1 cellular context compared by ENCODE assay signal in the genomic region with DNA sequence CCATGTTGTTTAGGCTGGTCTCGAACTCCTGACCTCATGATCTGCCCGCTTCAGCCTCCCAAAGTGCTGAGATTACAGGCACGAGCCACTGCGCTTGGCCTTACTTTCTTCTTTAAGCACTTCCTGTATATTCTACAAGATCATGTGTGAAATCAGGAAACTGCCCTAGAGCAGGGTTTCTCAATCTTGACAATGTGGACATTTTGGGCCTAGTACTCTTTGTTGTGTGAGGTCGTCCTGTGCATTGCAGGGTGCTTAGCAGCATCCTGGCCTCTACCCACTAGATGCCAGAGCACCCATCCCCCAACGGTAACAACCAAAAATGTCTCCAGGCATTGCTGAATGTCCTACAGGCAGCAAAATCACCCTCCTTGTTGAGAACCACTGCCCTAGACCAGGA.
TF ChIP-seq lines count a peak whose summit lies in the region.

No MANE protein-coding gene starts in this region.

TF ChIP-seq in HepG2, 621 proteins besides CTCF, POLR2A, EP300 and RAD21:
- no peak for TF ChIP-seq ZNF616 (CRISPR knock-in tag; IDR thresholded peaks at IDR 0.05; ENCODE audit: low read depth)
- no peak for TF ChIP-seq AGO2 (optimal IDR thresholded peaks at IDR 0.05; ENCODE audit: low read depth, low read length)
- TF ChIP-seq SMYD3 (CRISPR knock-in tag; IDR thresholded peaks at IDR 0.05): no peak
- TF ChIP-seq SP5 (CRISPR knock-in tag; IDR thresholded peaks at IDR 0.05; ENCODE audit: borderline replicate concordance, low read depth): no peak
- TF ChIP-seq, protein P1, sequence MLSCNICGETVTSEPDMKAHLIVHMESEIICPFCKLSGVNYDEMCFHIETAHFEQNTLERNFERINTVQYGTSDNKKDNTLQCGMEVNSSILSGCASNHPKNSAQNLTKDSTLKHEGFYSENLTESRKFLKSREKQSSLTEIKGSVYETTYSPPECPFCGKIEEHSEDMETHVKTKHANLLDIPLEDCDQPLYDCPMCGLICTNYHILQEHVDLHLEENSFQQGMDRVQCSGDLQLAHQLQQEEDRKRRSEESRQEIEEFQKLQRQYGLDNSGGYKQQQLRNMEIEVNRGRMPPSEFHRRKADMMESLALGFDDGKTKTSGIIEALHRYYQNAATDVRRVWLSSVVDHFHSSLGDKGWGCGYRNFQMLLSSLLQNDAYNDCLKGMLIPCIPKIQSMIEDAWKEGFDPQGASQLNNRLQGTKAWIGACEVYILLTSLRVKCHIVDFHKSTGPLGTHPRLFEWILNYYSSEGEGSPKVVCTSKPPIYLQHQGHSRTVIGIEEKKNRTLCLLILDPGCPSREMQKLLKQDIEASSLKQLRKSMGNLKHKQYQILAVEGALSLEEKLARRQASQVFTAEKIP (CRISPR knock-in tag; IDR thresholded peaks at IDR 0.05; ENCODE audit: borderline replicate concordance): no peak
- no peak for TF ChIP-seq WIZ (CRISPR knock-in tag; IDR thresholded peaks at IDR 0.05)
- TF ChIP-seq CHD2 (IDR thresholded peaks at IDR 0.05; ENCODE audit: low read depth, low read length): no peak
- TF ChIP-seq ZBTB3 (CRISPR knock-in tag; IDR thresholded peaks at IDR 0.05; ENCODE audit: borderline replicate concordance, low read depth): no peak
- TF ChIP-seq SUZ12 (IDR thresholded peaks at IDR 0.05; ENCODE audit: low read depth, low read length): no peak
- no peak for TF ChIP-seq ZNF224 (CRISPR knock-in tag; IDR thresholded peaks at IDR 0.05)
- TF ChIP-seq CREM (IDR thresholded peaks at IDR 0.05): no peak
- no peak for TF ChIP-seq CREM (CRISPR knock-in tag; IDR thresholded peaks at IDR 0.05)
- TF ChIP-seq ZNF143 (CRISPR knock-in tag; IDR thresholded peaks at IDR 0.05): no peak
- no peak for TF ChIP-seq ZNF891 (CRISPR knock-in tag; IDR thresholded peaks at IDR 0.05)
- TF ChIP-seq NRL (CRISPR knock-in tag; IDR thresholded peaks at IDR 0.05; ENCODE audit: borderline replicate concordance): no peak
- TF ChIP-seq ZNF614 (CRISPR knock-in tag; IDR thresholded peaks at IDR 0.05; ENCODE audit: borderline replicate concordance): no peak
- TF ChIP-seq ZMAT3 (CRISPR knock-in tag; conservative IDR thresholded peaks at IDR 0.05): no peak
- TF ChIP-seq NPAS2 (CRISPR knock-in tag; IDR thresholded peaks at IDR 0.05; ENCODE audit: borderline replicate concordance): no peak
- TF ChIP-seq BRCA1 (CRISPR knock-in tag; IDR thresholded peaks at IDR 0.05): no peak
- no peak for TF ChIP-seq PRPF4 (IDR thresholded peaks at IDR 0.05; ENCODE audit: low read depth, low read length, poor library complexity, severe bottlenecking)
- no peak for TF ChIP-seq ZNF775 (CRISPR knock-in tag; IDR thresholded peaks at IDR 0.05; ENCODE audit: borderline replicate concordance)
